ENCODE assay signal across 15 cellular contexts in genomic region chr2:1509271-1509995, GRCh38.
DNase-seq lines count a peak whose midpoint lies in the region; ATAC-seq and TF ChIP-seq lines count a peak whose summit lies in the region.
"Had no signal": no experiment of that assay in that cellular context is flagged by ENCODE, and none has a peak within 500 bp of the region (broad histone marks: within the 10 kb centered on the region; RNA-seq: fewer than 3 reads in every experiment).

No MANE protein-coding gene starts in this region.

- H3K27me3 ChIP-seq in MM.1S (replicated peaks; ENCODE audit: insufficient read depth, low read length) = no peaks in the 10 kb centered on the region

- no peaks in the 10 kb centered on the region for H4K20me1 ChIP-seq in MM.1S (ENCODE audit: insufficient read depth, low read length)

- no peaks in the 10 kb centered on the region for H3K36me3 Mint-ChIP-seq in T-cell

- no peak for TF ChIP-seq CTCF in MM.1S (IDR thresholded peaks at IDR 0.05; ENCODE audit: low read length)

- no peak overlapping the region for H3K9ac ChIP-seq in MM.1S (ENCODE audit: low read length)
- H3K9ac ChIP-seq: KMS-11 had no signal

- intact Hi-C loops in posterior vena cava (cut with DNase I) = no loop called here

- H3F3A ChIP-seq in MM.1S (ENCODE audit: insufficient read depth, low read length) = no peaks in the 10 kb centered on the region

- no peaks in the 10 kb centered on the region for H3K36me3 ChIP-seq in MM.1S (replicated peaks; ENCODE audit: insufficient read depth, low read length)
- H3K36me3 ChIP-seq: tibial artery had no signal

- no peaks in the 10 kb centered on the region for H3K9me3 Mint-ChIP-seq in T-cell

- POLR2A ChIA-PET in T-cell (lab: Charles Lee) = no interaction called here

- peak overlapping the region; percentile 79 to 86 for H3K27ac Mint-ChIP-seq in T-cell

- H3K4me1 Mint-ChIP-seq in T-cell = peaks cover 23 to 33% (median 30%) of the 10 kb centered on the region in 3 donors

- ATAC-seq in T-cell (replicated peaks in 1 of 4) (peak; percentile 86 to 91 (median 90)), HG03175 (IDR thresholded peaks at IDR 0.05; ENCODE audit: unreplicated experiment) (no peak)

- H3K4me2 ChIP-seq in MM.1S (ENCODE audit: low read depth, low read length) = no peak overlapping the region
- H3K4me2 ChIP-seq: KMS-11 had no signal

- H3K27ac ChIP-seq in epithelial cell of prostate (peak overlapping the region; percentile 24), MM.1S (ENCODE audit: low read length) (no peak overlapping the region)
- H3K27ac ChIP-seq: 22Rv1, KMS-11, tibial artery had no signal

- H3K9me3 ChIP-seq in MM.1S (replicated peaks; ENCODE audit: insufficient read depth, low read length) = no peaks in the 10 kb centered on the region
- H3K9me3 ChIP-seq: tibial artery had no signal

- H3K79me2 ChIP-seq in MM.1S (ENCODE audit: low read length) = no peaks in the 10 kb centered on the region

- no peak overlapping the region for H3K4me3 ChIP-seq in MM.1S (ENCODE audit: low read length)
- H3K4me3 ChIP-seq: skin epidermis, tibial artery had no signal

- no peaks in the 10 kb centered on the region for H3K9me2 ChIP-seq in MM.1S (replicated peaks; ENCODE audit: insufficient read depth, low read length)

- no peaks in the 10 kb centered on the region for H3K4me1 ChIP-seq in MM.1S (ENCODE audit: low read length)
- H3K4me1 ChIP-seq: tibial artery had no signal

- no peaks in the 10 kb centered on the region for H3K27me3 Mint-ChIP-seq in T-cell

- H2AFZ ChIP-seq in MM.1S (ENCODE audit: low read length) = no peak overlapping the region

- DNase-seq in DMS79 treated with DMSO at 0.1 percent for 48 hours (lab: John Stamatoyannopoulos, UW) = peak; percentile 52
- DNase-seq in DMS79 (lab: John Stamatoyannopoulos, UW) = no peak
- DNase-seq in T-cell = peak in 25 of 34 experiments; percentile 3 to 73 (median 30)
- peak; percentile 33 for DNase-seq in epithelial cell of prostate (ENCODE audit: low read depth, low spot score)
- peak; percentile 66 for DNase-seq in posterior vena cava (ENCODE audit: low spot score)
- DNase-seq in SHP77 (lab: John Stamatoyannopoulos, UW) = no peak
- no peak for DNase-seq in MM.1S
- DNase-seq: activated CD4-positive, alpha-beta T cell treated with anti-CD3 and anti-CD28 coated beads, Interleukin-2, amount 50 U/mL, for 1 hour; anterior cingulate cortex; NCI-H2029 had no signal

- H3K4me3 Mint-ChIP-seq in T-cell = peak overlapping the region; percentile 48 to 74 (median 49)

- CTCF ChIA-PET in T-cell (lab: Charles Lee) = no interaction called here

Comparison
In these comparisons a context has a peak if more than half of its experiments do, and no peak if none do; other contexts are left out.
1. DNase-seq: peak in DMS79 treated with DMSO at 0.1 percent for 48 hours (single experiment), T-cell (25 of 34), epithelial cell of prostate (single experiment) and posterior vena cava (single experiment); none in DMS79 (single experiment), SHP77 (0 of 2) and MM.1S (single experiment).